In the genomic region with DNA sequence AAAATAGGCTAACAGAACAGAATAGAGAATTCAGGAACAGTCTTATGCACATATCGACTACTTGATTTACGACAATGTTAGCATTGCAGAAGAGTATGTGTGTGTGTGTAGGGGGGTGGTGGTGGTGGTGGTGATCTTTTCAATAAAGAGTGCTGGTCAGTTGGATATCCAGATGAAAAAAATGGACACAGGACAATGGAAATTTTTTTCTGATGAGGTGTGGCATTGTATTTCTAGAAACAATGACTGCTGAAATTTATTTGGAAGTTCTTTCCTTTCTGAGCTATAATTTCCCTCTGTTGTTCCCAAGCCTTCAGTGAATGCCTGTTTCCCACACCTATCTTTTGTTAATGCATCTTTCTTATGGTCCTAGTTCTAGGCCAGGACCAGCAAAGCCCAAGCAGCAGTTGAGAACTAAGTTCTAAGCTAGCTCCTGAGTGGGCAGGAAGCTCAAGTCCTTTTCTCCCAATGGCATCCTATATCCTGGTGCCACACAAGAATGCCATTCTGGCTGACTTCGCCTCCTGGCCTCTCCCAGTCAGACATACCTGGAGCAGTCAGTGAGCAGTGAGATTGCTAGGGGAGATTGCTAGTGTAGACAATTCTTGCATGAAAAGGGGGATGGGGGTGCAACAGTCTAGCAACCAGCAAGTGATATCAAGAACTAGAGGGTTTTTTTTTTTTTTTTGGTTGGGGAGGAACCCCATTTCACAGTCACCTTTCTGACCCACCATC, we compare ENCODE assay signal across 15 cellular contexts. TPM values are rescaled to one million over a fixed set of nuclear protein-coding genes. Genes with fewer than 3 reads are reported as not detected.
DNase-seq lines count a peak whose midpoint lies in the region; ATAC-seq, FAIRE-seq and TF ChIP-seq lines count a peak whose summit lies in the region.
"Had no signal": no experiment of that assay in that cellular context is flagged by ENCODE, and none has a peak within 500 bp of the region (broad histone marks: within the 10 kb centered on the region; RNA-seq: fewer than 3 reads in every experiment).

No MANE protein-coding gene starts in this region.

- H3K27me3 Mint-ChIP-seq in IgD-negative memory B cell = peaks cover 19% of the 10 kb centered on the region
- peaks cover 45% of the 10 kb centered on the region for H3K27me3 Mint-ChIP-seq in astrocyte (ENCODE audit: low read depth, unreplicated experiment)
- H3K27me3 Mint-ChIP-seq in nephron (ENCODE audit: low read depth) = peaks cover 68% of the 10 kb centered on the region

- H3K79me2 ChIP-seq in astrocyte (ENCODE audit: insufficient read depth, low read length) = peaks cover 19% of the 10 kb centered on the region

- H3K9me3 ChIP-seq in astrocyte (ENCODE audit: insufficient read depth, low read depth, low read length) = no peaks in the 10 kb centered on the region
- H3K9me3 ChIP-seq: testis had no signal

- H3K36me3 Mint-ChIP-seq in IgD-negative memory B cell (peaks cover 2% of the 10 kb centered on the region), astrocyte (ENCODE audit: low read depth, unreplicated experiment) (no peaks in the 10 kb centered on the region), nephron (ENCODE audit: low read depth) (no peaks in the 10 kb centered on the region)

- H3K9me3 Mint-ChIP-seq in IgD-negative memory B cell = peaks cover 1 to 14% (median 11%) of the 10 kb centered on the region in 3 donors
- peaks cover 14% of the 10 kb centered on the region for H3K9me3 Mint-ChIP-seq in astrocyte (ENCODE audit: unreplicated experiment)
- H3K9me3 Mint-ChIP-seq in nephron = peaks cover 34% of the 10 kb centered on the region

- no peaks in the 10 kb centered on the region for H4K20me1 ChIP-seq in astrocyte (ENCODE audit: insufficient read depth, low read length)

- H3K4me3 Mint-ChIP-seq in IgD-negative memory B cell = peak overlapping the region; percentile 65 to 89 (median 78)
- peak overlapping the region; percentile 75 for H3K4me3 Mint-ChIP-seq in astrocyte (ENCODE audit: unreplicated experiment)
- H3K4me3 Mint-ChIP-seq in nephron = peak overlapping the region; percentile 73 to 80 (median 80)

- H3K4me1 Mint-ChIP-seq in IgD-negative memory B cell = peaks cover 4 to 17% (median 6%) of the 10 kb centered on the region in 3 donors
- no peaks in the 10 kb centered on the region for H3K4me1 Mint-ChIP-seq in astrocyte (ENCODE audit: low read depth, unreplicated experiment)
- H3K4me1 Mint-ChIP-seq in nephron = peaks cover 6% of the 10 kb centered on the region

- no peaks in the 10 kb centered on the region for H3K36me3 ChIP-seq in astrocyte (ENCODE audit: insufficient read depth, low read length)

- FAIRE-seq in astrocyte (lab: Jason Lieb, UNC) = no peak

- H3K4me3 ChIP-seq in astrocyte (ENCODE audit: insufficient read depth, low read depth, low read length) = no peak overlapping the region

- TF ChIP-seq CTCF in astrocyte (IDR thresholded peaks at IDR 0.05; ENCODE audit: insufficient read depth, low read depth, low read length) (no peak), nephron (IDR thresholded peaks at IDR 0.05; ENCODE audit: unreplicated experiment in 3 of 3) (no peak)

- H3K27ac Mint-ChIP-seq in IgD-negative memory B cell (peak overlapping the region in 1 of 3 donors; percentile 53), astrocyte (ENCODE audit: unreplicated experiment) (no peak overlapping the region), nephron (no peak overlapping the region)

- H3K4me2 ChIP-seq in astrocyte (ENCODE audit: low read length) = no peak overlapping the region

- H2AFZ ChIP-seq in astrocyte (ENCODE audit: low read depth, low read length) = no peak overlapping the region

- H3K9ac ChIP-seq in astrocyte (ENCODE audit: low read length) = no peak overlapping the region

- no peak overlapping the region for H3K27ac ChIP-seq in astrocyte (ENCODE audit: low read depth, low read length)
- H3K27ac ChIP-seq: testis had no signal

- peaks cover 6% of the 10 kb centered on the region for H3K27me3 ChIP-seq in astrocyte (ENCODE audit: insufficient read depth, low read length)
- H3K27me3 ChIP-seq: testis had no signal

- no peak for ATAC-seq in HG02588 (IDR thresholded peaks at IDR 0.05; ENCODE audit: unreplicated experiment)
- no peak for ATAC-seq in GM21515 (IDR thresholded peaks at IDR 0.05; ENCODE audit: unreplicated experiment)

- H3K4me1 ChIP-seq in astrocyte (ENCODE audit: insufficient read depth, low read length) = peaks cover 20% of the 10 kb centered on the region

- DNase-seq in NCI-H748 (lab: John Stamatoyannopoulos, UW; ENCODE audit: unreplicated experiment) (peak; percentile 9), NCI-H748 treated with DMSO at 0.1 percent for 48 hours (lab: John Stamatoyannopoulos, UW) (no peak), astrocyte (ENCODE audit: low read depth) (no peak)
- DNase-seq in stimulated activated CD4-positive, alpha-beta T cell treated with anti-CD3 and anti-CD28 coated beads, Interleukin-1b, Interleukin-23, amount 100 ng/mL, for 48 hours = no peak
- DNase-seq: 8988T, NCI-H146, NCI-H526, RPMI8226, T-helper 9 cell, testis had no signal

RNA-seq across cellular contexts. Expression of gene TOX2, which starts 1.2 kb away (rescaled TPM):
- 0.73 TPM for polyA plus RNA-seq in IgD-negative memory B cell
- total RNA-seq in astrocyte = 0.16 TPM in 1 of 2 replicates, not detected in the other
- total RNA-seq: skeletal muscle tissue had no signal
